ENCODE assay signal across 8 cellular contexts in the genomic region with DNA sequence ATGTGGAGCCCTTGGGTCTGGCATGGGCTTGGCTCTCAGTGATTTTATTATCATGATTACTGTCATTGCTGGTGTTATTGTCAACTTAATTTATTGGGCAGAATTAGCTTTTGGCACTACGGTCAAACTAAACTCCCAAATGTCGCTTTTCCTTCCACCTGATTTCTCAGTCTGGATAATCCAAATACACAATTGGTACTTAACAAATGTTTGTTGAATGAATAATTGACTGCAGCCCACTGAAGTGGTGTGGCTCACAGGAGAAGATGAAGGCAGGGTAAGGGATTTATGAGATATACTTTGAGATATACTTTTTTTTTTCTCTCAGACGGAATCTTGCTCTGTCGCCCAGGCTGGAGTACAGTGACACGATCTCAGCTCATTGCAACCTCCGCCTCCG. TPM values are rescaled to one million over a fixed set of nuclear protein-coding genes. Genes with fewer than 3 reads are reported as not detected.
DNase-seq lines count a peak whose midpoint lies in the region; ATAC-seq, FAIRE-seq and TF ChIP-seq lines count a peak whose summit lies in the region.

No MANE protein-coding gene starts in this region.

- H3K36me3 ChIP-seq in K562 (ENCODE audit: control insufficient read depth, insufficient read depth, low read length) (peaks cover 42% of the 10 kb centered on the region), muscle layer of colon (ENCODE audit: insufficient read depth, low read length) (peaks cover 18% of the 10 kb centered on the region)

- DNase-seq in AG04450 (ENCODE audit: low read depth, low spot score) (no peak), HL-60 (ENCODE audit: low read depth in 1 of 2, low spot score in 1 of 2) (no peak), K562 (ENCODE audit: extremely low read depth in 1 of 4, low spot score in 3 of 4) (no peak), Kasumi-1 (lab: John Stamatoyannopoulos, UW) (no peak), iPS-NIHi11 (ENCODE audit: low spot score) (no peak), NCI-H2081 (lab: John Stamatoyannopoulos, UW) (no peak)
- DNase-seq in activated CD4-positive, CD25-positive, alpha-beta regulatory T cell treated with anti-CD3 and anti-CD28 coated beads, Interleukin-2, amount 50 U/mL, for 72 hours = no peak

- no peak overlapping the region for H2AFZ ChIP-seq in K562 (ENCODE audit: low read depth, low read length)

- TF ChIP-seq CTCF in AG04450 (IDR thresholded peaks at IDR 0.05; ENCODE audit: low read depth, low read length) (no peak), HL-60 (IDR thresholded peaks at IDR 0.05; ENCODE audit: insufficient read depth, low read length) (no peak), K562 (IDR thresholded peaks at IDR 0.05 in 2 of 3, conservative IDR thresholded peaks at IDR 0.05 in 1 of 3; ENCODE audit: insufficient read depth in 2 of 3, low read depth in 1 of 3, low read length in 3 of 3) (no peak)

- H3K9me1 ChIP-seq in K562 (ENCODE audit: control insufficient read depth, insufficient read depth, low read length) = no peaks in the 10 kb centered on the region

- H3K27ac ChIP-seq in AG04450 (ENCODE audit: low read depth, low read length) (no peak overlapping the region), HL-60 (replicated peaks) (peak overlapping the region; percentile 92), K562 (ENCODE audit: extremely low read depth, low read depth, low read length) (no peak overlapping the region), muscle layer of colon (ENCODE audit: low read depth, low read length) (peak overlapping the region; percentile 13)

- TF ChIP-seq POLR2A in K562 (conservative IDR thresholded peaks at IDR 0.05) = no peak

- FAIRE-seq in K562 (lab: Jason Lieb, UNC) = no peak

- H3K9ac ChIP-seq in K562 (ENCODE audit: insufficient read depth in 1 of 2, low read depth in 2 of 2, low read length in 2 of 2) (peak overlapping the region in 1 of 2 experiments; percentile 86; a peak in 1 of 4 replicates), muscle layer of colon (ENCODE audit: low read length) (no peak overlapping the region)

- in situ Hi-C loops in K562 (cut with MboI) = no loop called here

- intact Hi-C loops in K562 (cut with micrococcal nuclease) = no loop called here

- H3K27me3 ChIP-seq in AG04450 (ENCODE audit: control insufficient read depth, insufficient read depth, low read length) (no peaks in the 10 kb centered on the region), HL-60 (ENCODE audit: insufficient read depth, poor library complexity, severe bottlenecking) (no peaks in the 10 kb centered on the region), K562 (ENCODE audit: control insufficient read depth in 2 of 2, insufficient read depth in 2 of 2, low read length in 2 of 2) (no peaks in the 10 kb centered on the region), muscle layer of colon (ENCODE audit: control insufficient read depth in 1 of 2, insufficient read depth in 2 of 2, low read length in 2 of 2) (no peaks in the 10 kb centered on the region)

- H3K79me2 ChIP-seq in K562 (ENCODE audit: control insufficient read depth, insufficient read depth, low read length) = peaks cover 33% of the 10 kb centered on the region

- H3K4me2 ChIP-seq in K562 (ENCODE audit: insufficient read depth, low read length) = peak overlapping the region; percentile 88; the same call in 1 of the 2 replicates

- BruUV-seq in K562 (replicated peaks; lab: Mats Ljungman, UMichigan) = TSS peak; percentile 80

- peak overlapping the region; percentile 85 for H3K4me3 ChIP-seq in AG04450 (ENCODE audit: low read depth, low read length)
- H3K4me3 ChIP-seq in HL-60 (replicated peaks; ENCODE audit: insufficient read depth, low read length) = peak overlapping the region; percentile 89
- peak overlapping the region; percentile 74; the same call in 1 of the 2 replicates for H3K4me3 ChIP-seq in K562
- peak overlapping the region in 1 of 2 donors; percentile 72 for H3K4me3 ChIP-seq in muscle layer of colon (ENCODE audit: low read depth in 1 of 2, low read length in 2 of 2)

- H3K4me1 ChIP-seq in K562 (replicated peaks in 1 of 2; ENCODE audit: control insufficient read depth in 2 of 2, insufficient read depth in 2 of 2, low read length in 2 of 2) = peaks cover 10 to 38% of the 10 kb centered on the region in 2 experiments; a peak in 4 of 5 replicates
- H3K4me1 ChIP-seq in muscle layer of colon (ENCODE audit: insufficient read depth, low read length) = peaks cover 4% of the 10 kb centered on the region

- CTCF ChIA-PET in AG04450 (lab: Charles Lee) = interaction anchor here (0.9 to 2.1 kb wide), 3 partner anchors 16 to 61 kb away, joined by 3 to 9 read pairs (median 8); no protein-coding TSS in a partner anchor
- CTCF ChIA-PET in K562 (lab: Yijun Ruan, JAX; ENCODE audit: low intra/inter-chr PET ratio) = no interaction called here

- no peak for TF ChIP-seq EP300 in K562 (IDR thresholded peaks at IDR 0.05; ENCODE audit: low read length)

- POLR2A ChIA-PET in AG04450 (lab: Yijun Ruan, JAX) (interaction anchor here (1.1 to 1.2 kb wide), 2 partner anchors 18 to 45 kb away, joined by 5 read pairs; partner anchors contain the start of gene PGLS), K562 (lab: Yijun Ruan, JAX) (interaction anchor here (0.6 to 2.4 kb wide), 5 partner anchors 17 to 54 kb away, joined by 3 to 8 read pairs (median 3); no protein-coding TSS in a partner anchor)

- no peak for TF ChIP-seq RAD21 in K562 (CRISPR knock-in tag; conservative IDR thresholded peaks at IDR 0.05 in 1 of 2, IDR thresholded peaks at IDR 0.05 in 1 of 2)

- ATAC-seq in K562 = no peak

- 76% methylated on average over 6 of the region's 7 CpGs for WGBS in K562 (ENCODE audit: insufficient coverage, low coverage, missing lambda C conversion rate)

- no peaks in the 10 kb centered on the region for H4K20me1 ChIP-seq in K562 (replicated peaks; ENCODE audit: control insufficient read depth, insufficient read depth, low read length)

- no peaks in the 10 kb centered on the region; the same call in 1 of the 2 replicates for H3K9me3 ChIP-seq in AG04450 (ENCODE audit: control insufficient read depth, insufficient read depth, low read length)
- no peaks in the 10 kb centered on the region for H3K9me3 ChIP-seq in K562 (replicated peaks; ENCODE audit: control insufficient read depth, insufficient read depth, low read depth, low read length)
- no peaks in the 10 kb centered on the region for H3K9me3 ChIP-seq in muscle layer of colon (ENCODE audit: low read length)

TF ChIP-seq in K562, 482 proteins besides CTCF, POLR2A, EP300 and RAD21:
- no peak for TF ChIP-seq JUND (IDR thresholded peaks at IDR 0.05; ENCODE audit: borderline replicate concordance, low read depth, low read length)
- TF ChIP-seq JUND (tag; IDR thresholded peaks at IDR 0.05; ENCODE audit: borderline replicate concordance, low read depth, low read length) = no peak
- TF ChIP-seq KDM1A (IDR thresholded peaks at IDR 0.05) = 0 out of 4 replicates have a peak, but pooled peaks of 1 of the 2 experiments have one; percentile 8
- TF ChIP-seq ZNF3 (CRISPR knock-in tag; IDR thresholded peaks at IDR 0.05) = 0 out of 2 replicates have a peak, but pooled peaks have one; percentile 61

RNA-seq across cellular contexts. Expression of gene COLGALT1, which starts 1.5 kb away (rescaled TPM):
- polyA plus RNA-seq in AG04450 (2011; rRNA removed) = 89.0 and 102 TPM in 2 replicates
- polyA minus RNA-seq in AG04450 (2011; rRNA and poly(A)+ RNA removed) = 191 and 228 TPM in 2 replicates
- 106 and 273 TPM in 2 replicates for total RNA-seq in K562 (2011; cell fraction: chromatin; rRNA removed; ENCODE audit: low replicate concordance)
- 296 and 314 TPM in 2 replicates for total RNA-seq in K562 (2011; cell fraction: nucleolus; rRNA removed)
- total RNA-seq in K562 (2011; cell fraction: nucleoplasm; rRNA removed) = 215 and 219 TPM in 2 replicates
- total RNA-seq in K562 (2014; rRNA removed) = 82.6 and 90.5 TPM in 2 replicates
- 35.5 and 50.0 TPM in 2 replicates for total RNA-seq in K562 (2014; rRNA removed; fragmentation: Illumina TruSeq; extraction: Trizol)
- total RNA-seq in K562 (2015; rRNA removed; fragmentation: Illumina TruSeq; extraction: Trizol) = 64.3 and 64.8 TPM in 2 replicates
- total RNA-seq in K562 (2021) = 119 TPM in 2 replicates
- 114 and 144 TPM in 2 replicates for polyA plus RNA-seq in K562 (2011; rRNA removed)
- 128 and 182 TPM in 2 replicates for polyA plus RNA-seq in K562 (2011; cell fraction: cytosol; rRNA removed)
- 207 and 344 TPM in 2 replicates for polyA plus RNA-seq in K562 (2011; cell fraction: nucleus; rRNA removed)
- polyA plus RNA-seq in K562 (2012) = 78.2 and 109 TPM in 2 replicates
- polyA plus RNA-seq in K562 (2014; fragmentation: Illumina TruSeq; extraction: Trizol) = 84.8 and 97.0 TPM in 2 replicates
- 10 to 100 TPM in 1 of 2 experiments, 1 to 10 TPM in 1; 4.9 to 18.1 TPM for polyA plus RNA-seq in K562 (2014; fragmentation: Nextera tagmentation; extraction: Ambion mirVana)
- 86.0 and 87.5 TPM in 2 replicates for polyA plus RNA-seq in K562 (2014; rRNA removed)
- 78.1 and 108 TPM in 2 replicates for polyA minus RNA-seq in K562 (2011; rRNA and poly(A)+ RNA removed)
- 89.7 and 127 TPM in 2 replicates for polyA minus RNA-seq in K562 (2011; cell fraction: cytosol; rRNA and poly(A)+ RNA removed)
- 32.6 and 43.8 TPM in 2 replicates for polyA minus RNA-seq in K562 (2011; cell fraction: nucleus; rRNA and poly(A)+ RNA removed)

RNA-seq across cellular contexts. Expression of gene PGLS, which starts 45.5 kb away (rescaled TPM):
- polyA plus RNA-seq in AG04450 (2011; rRNA removed) (40.5 and 60.8 TPM in 2 replicates), K562 (2011; rRNA removed) (21.2 and 39.4 TPM in 2 replicates), K562 (2014; fragmentation: Illumina TruSeq; extraction: Trizol) (23.7 and 27.1 TPM in 2 replicates), K562 (2014; fragmentation: Nextera tagmentation; extraction: Ambion mirVana) (1 to 10 TPM in 1 of 2 experiments, under 1 TPM in 1; 0.79 to 1.1 TPM), K562 (2014; rRNA removed) (51.7 and 52.6 TPM in 2 replicates)
- 59.9 and 79.3 TPM in 2 replicates for polyA minus RNA-seq in AG04450 (2011; rRNA and poly(A)+ RNA removed)
- total RNA-seq in K562 (2011; cell fraction: chromatin; rRNA removed; ENCODE audit: low replicate concordance) = 25.8 and 59.8 TPM in 2 replicates
- 50.9 and 57.9 TPM in 2 replicates for total RNA-seq in K562 (2011; cell fraction: nucleolus; rRNA removed)
- 34.4 and 35.8 TPM in 2 replicates for total RNA-seq in K562 (2011; cell fraction: nucleoplasm; rRNA removed)
- total RNA-seq in K562 (2014; rRNA removed) (38.1 and 42.4 TPM in 2 replicates), K562 (2014; rRNA removed; fragmentation: Illumina TruSeq; extraction: Trizol) (5.7 and 10.9 TPM in 2 replicates), K562 (2015; rRNA removed; fragmentation: Illumina TruSeq; extraction: Trizol) (27.7 and 31.0 TPM in 2 replicates), K562 (2021) (61.1 and 65.5 TPM in 2 replicates)
- 57.8 and 119 TPM in 2 replicates for polyA plus RNA-seq in K562 (2011; cell fraction: cytosol; rRNA removed)
- 39.0 and 56.0 TPM in 2 replicates for polyA plus RNA-seq in K562 (2011; cell fraction: nucleus; rRNA removed)
- polyA plus RNA-seq in K562 (2012) = 40.4 and 112 TPM in 2 replicates
- polyA minus RNA-seq in K562 (2011; rRNA and poly(A)+ RNA removed) = 13.2 and 17.5 TPM in 2 replicates
- polyA minus RNA-seq in K562 (2011; cell fraction: cytosol; rRNA and poly(A)+ RNA removed) = 28.4 and 35.0 TPM in 2 replicates
- 23.0 and 27.4 TPM in 2 replicates for polyA minus RNA-seq in K562 (2011; cell fraction: nucleus; rRNA and poly(A)+ RNA removed)

Comparison
In these comparisons a context has a peak if more than half of its experiments do, and no peak if none do; other contexts are left out.
1. H3K27ac ChIP-seq: peak in HL-60 (single experiment) and muscle layer of colon (single experiment); none in AG04450 (single experiment) and K562 (single experiment).